In genomic region chrX:130098202-130098552, GRCh38 we compare ENCODE assay signal across 1 cellular context.
A peak's percentile ranks its signal among the peaks of the same experiment; 100 is the strongest.
TF ChIP-seq lines count a peak whose summit lies in the region.

No MANE protein-coding gene starts in this region.

TF ChIP-seq in HepG2, 621 proteins besides CTCF, POLR2A, EP300 and RAD21 (continued from another document):
- TF ChIP-seq ZNF687 (CRISPR knock-in tag; IDR thresholded peaks at IDR 0.05), result peak; percentile 27; the same call in 1 of the 2 replicates
- 0 out of 2 replicates have a peak, but pooled peaks have one; percentile 14 for TF ChIP-seq SMYD3 (CRISPR knock-in tag; IDR thresholded peaks at IDR 0.05)
